ENCODE assay signal across 8 cellular contexts in genomic region chr1:117060441-117061317, GRCh38. TPM values are rescaled to one million over a fixed set of nuclear protein-coding genes. Genes with fewer than 3 reads are reported as not detected.
A peak's percentile ranks its signal among the peaks of the same experiment; 100 is the strongest.
DNase-seq lines count a peak whose midpoint lies in the region; ATAC-seq and TF ChIP-seq lines count a peak whose summit lies in the region.

No MANE protein-coding gene starts in this region.

- no peak for TF ChIP-seq CTCF in WERI-Rb-1 (IDR thresholded peaks at IDR 0.05; ENCODE audit: low read depth, low read length)
- TF ChIP-seq CTCF in cardiac muscle cell (IDR thresholded peaks at IDR 0.05; ENCODE audit: low read depth, low read length): no peak
- no peak for TF ChIP-seq CTCF in prostate gland (IDR thresholded peaks at IDR 0.05)

- no peaks in the 10 kb centered on the region for H3K9me3 ChIP-seq in WERI-Rb-1 (ENCODE audit: severe bottlenecking)
- no peaks in the 10 kb centered on the region for H3K9me3 ChIP-seq in cardiac muscle cell (ENCODE audit: low read depth)
- H3K9me3 ChIP-seq in prostate gland: no peaks in the 10 kb centered on the region

- H3K27me3 ChIP-seq in WERI-Rb-1 (ENCODE audit: insufficient read depth, low read depth, severe bottlenecking) (no peaks in the 10 kb centered on the region), cardiac muscle cell (no peaks in the 10 kb centered on the region), prostate gland (replicated peaks; ENCODE audit: insufficient read depth) (no peaks in the 10 kb centered on the region)

- TF ChIP-seq EP300 in Ishikawa (IDR thresholded peaks at IDR 0.05; ENCODE audit: borderline replicate concordance): no peak

- TF ChIP-seq POLR2A in prostate gland (IDR thresholded peaks at IDR 0.05): no peak

- peak; percentile 3 for ATAC-seq in GM21381 (IDR thresholded peaks at IDR 0.05; ENCODE audit: unreplicated experiment)
- ATAC-seq in HG03095 (IDR thresholded peaks at IDR 0.05; ENCODE audit: unreplicated experiment): no peak

- H3K36me3 ChIP-seq in WERI-Rb-1: peaks cover 15% of the 10 kb centered on the region
- no peaks in the 10 kb centered on the region for H3K36me3 ChIP-seq in cardiac muscle cell
- no peaks in the 10 kb centered on the region for H3K36me3 ChIP-seq in prostate gland

- WGBS in prostate gland: 23% methylated on average over 38 of the region's 42 CpGs

- TF ChIP-seq RAD21 in Ishikawa (IDR thresholded peaks at IDR 0.05; ENCODE audit: low read depth): no peak

- peaks cover 6% of the 10 kb centered on the region for H3K4me1 ChIP-seq in cardiac muscle cell (ENCODE audit: low read depth)
- no peaks in the 10 kb centered on the region for H3K4me1 ChIP-seq in prostate gland (replicated peaks)

- H3K27ac ChIP-seq in WERI-Rb-1 (peak overlapping the region; percentile 65), cardiac muscle cell (no peak overlapping the region), prostate gland (peak overlapping the region; percentile 45 to 55)

- peak overlapping the region; percentile 97 for H3K4me3 ChIP-seq in WERI-Rb-1 (ENCODE audit: low read depth, low read length)
- peak overlapping the region; percentile 46 for H3K4me3 ChIP-seq in cardiac muscle cell
- peak overlapping the region; percentile 54 to 58 for H3K4me3 ChIP-seq in prostate gland

- intact Hi-C loops in prostate gland (cut with DNase I): loop anchor here (10.0 kb wide), 1 partner anchor 444 kb away; no protein-coding TSS in a partner anchor

- peak; percentile 40 for DNase-seq in SIG-M5 treated with dmso at 0.1 percent for 504 hours (lab: John Stamatoyannopoulos, UW; ENCODE audit: unreplicated experiment)
- no peak for DNase-seq in SIG-M5 (lab: John Stamatoyannopoulos, UW)
- no peak for DNase-seq in WERI-Rb-1
- DNase-seq in cardiac muscle cell (ENCODE audit: low read depth in 1 of 2, low spot score in 1 of 2): peak in 1 of 2 donors; percentile 52
- peak; percentile 13 for DNase-seq in prostate gland (ENCODE audit: low spot score)

TF ChIP-seq in Ishikawa, 13 proteins besides CTCF, POLR2A, EP300 and RAD21:
- TF ChIP-seq MAX (IDR thresholded peaks at IDR 0.05): peak; percentile 85
- TF ChIP-seq EGR1 (IDR thresholded peaks at IDR 0.05): no peak

RNA-seq across cellular contexts. Expression of gene TTF2, which starts 0.6 kb away (rescaled TPM):
- total RNA-seq in cardiac muscle cell: 12.5 and 28.3 TPM in 2 replicates
- 13.5 and 17.8 TPM in 2 replicates for polyA plus RNA-seq in cardiac muscle cell
- total RNA-seq in prostate gland: 10 to 100 TPM; 11.2 to 11.6 TPM

RNA-seq across cellular contexts. Expression of gene CD101, which starts 59.1 kb away (rescaled TPM):
- 0.56 and 0.92 TPM in 2 replicates for total RNA-seq in cardiac muscle cell
- 0.29 and 0.43 TPM in 2 replicates for polyA plus RNA-seq in cardiac muscle cell
- total RNA-seq in prostate gland: 1 to 10 TPM in 1 of 2 donors, under 1 TPM in 1; 0.59 to 1.1 TPM

Comparison
In these comparisons a context has a peak if more than half of its experiments do, and no peak if none do; other contexts are left out.
1. DNase-seq: peak in SIG-M5 treated with dmso at 0.1 percent for 504 hours (single experiment) and prostate gland (single experiment); none in SIG-M5 (single experiment) and WERI-Rb-1 (single experiment).
2. H3K4me3 ChIP-seq: peak in every context shown above with its lines; median percentile 97 in WERI-Rb-1; 56 in prostate gland; 46 in cardiac muscle cell.